9 cellular contexts compared by ENCODE assay signal in genomic region chr17:32265896-32266388, GRCh38. TPM values are rescaled to one million over a fixed set of nuclear protein-coding genes. Genes with fewer than 3 reads are reported as not detected.
DNase-seq lines count a peak whose midpoint lies in the region; ATAC-seq, FAIRE-seq and TF ChIP-seq lines count a peak whose summit lies in the region.
"Had no signal": no experiment of that assay in that cellular context is flagged by ENCODE, and none has a peak within 500 bp of the region (broad histone marks: within the 10 kb centered on the region; RNA-seq: fewer than 3 reads in every experiment).

No MANE protein-coding gene starts in this region.

- H3K4me1 Mint-ChIP-seq in activated T-helper 2 cell treated with anti-CD3 and anti-CD28 coated beads, Interferon-gamma antibody, Interleukin-2, Interleukin-4, amounts not matched to agents 10 μg/mL and 5 μg/mL and 100 μg/mL, durations not matched to agents 14 hours and 24 hours and 36 hours (ENCODE audit: low read depth): peaks cover 16% of the 10 kb centered on the region

- no peaks in the 10 kb centered on the region for H3K36me3 ChIP-seq in right atrium auricular region
- H3K36me3 ChIP-seq in bronchial epithelial cell (ENCODE audit: control insufficient read depth, insufficient read depth, low read length): no peaks in the 10 kb centered on the region
- no peaks in the 10 kb centered on the region for H3K36me3 ChIP-seq in mesodermal cell (ENCODE audit: control insufficient read depth, insufficient read depth, low read length)

- FAIRE-seq in bronchial epithelial cell (lab: Jason Lieb, UNC) (no peak), H54 (lab: Jason Lieb, UNC) (no peak)
- FAIRE-seq: D721Med had no signal

- WGBS in mesodermal cell (ENCODE audit: insufficient coverage in 2 of 2), 2 experiments: 0% methylated on average over 45 to 75 of the region's 81 CpGs

- peaks cover 76% of the 10 kb centered on the region for H3K27me3 Mint-ChIP-seq in activated T-helper 2 cell treated with anti-CD3 and anti-CD28 coated beads, Interferon-gamma antibody, Interleukin-2, Interleukin-4, amounts not matched to agents 10 μg/mL and 5 μg/mL and 100 μg/mL, durations not matched to agents 14 hours and 24 hours and 36 hours (ENCODE audit: low read depth)

- TF ChIP-seq POLR2A in H54 (IDR thresholded peaks at IDR 0.05; ENCODE audit: low read depth, low read length): no peak

- no peak for DNase-seq in right atrium auricular region (ENCODE audit: low spot score)
- no peak for DNase-seq in cardiac septum (ENCODE audit: low spot score)
- no peak for DNase-seq in bronchial epithelial cell (ENCODE audit: low read depth)
- no peak for DNase-seq in DMS153 treated with DMSO at 0.1 percent for 48 hours (lab: John Stamatoyannopoulos, UW; ENCODE audit: unreplicated experiment)
- DNase-seq in activated T-helper 2 cell treated with anti-CD3 and anti-CD28 coated beads, Interferon-gamma antibody, Interleukin-2, Interleukin-4, amounts not matched to agents 10 μg/mL and 5 μg/mL and 100 μg/mL, durations not matched to agents 14 hours and 24 hours and 36 hours (ENCODE audit: low spot score): no peak
- no peak for DNase-seq in H54 (ENCODE audit: insufficient read length, low spot score)

- H3K4me1 ChIP-seq in right atrium auricular region: peaks cover 0 to 57% of the 10 kb centered on the region in 2 donors
- peaks cover 15% of the 10 kb centered on the region for H3K4me1 ChIP-seq in mesodermal cell (ENCODE audit: control insufficient read depth, insufficient read depth, low read length, poor library complexity, severe bottlenecking)

- H3K4me3 ChIP-seq in right atrium auricular region: peak overlapping the region; percentile 67 to 78
- H3K4me3 ChIP-seq in bronchial epithelial cell (ENCODE audit: low read depth, low read length): peak overlapping the region; percentile 22
- peak overlapping the region; percentile 31 for H3K4me3 ChIP-seq in mesodermal cell (ENCODE audit: extremely low read depth, insufficient read depth, low read length, poor library complexity, severe bottlenecking)

- H3K9me3 ChIP-seq in right atrium auricular region (no peaks in the 10 kb centered on the region), mesodermal cell (ENCODE audit: control insufficient read depth, low read length) (no peaks in the 10 kb centered on the region)

- peak overlapping the region; percentile 57 to 63 for H3K27ac ChIP-seq in right atrium auricular region
- H3K27ac ChIP-seq in mesodermal cell (ENCODE audit: low read depth, low read length, severe bottlenecking): no peak overlapping the region

- TF ChIP-seq CTCF in right atrium auricular region (IDR thresholded peaks at IDR 0.05) (no peak), bronchial epithelial cell (IDR thresholded peaks at IDR 0.05; ENCODE audit: insufficient read depth, low read length, severe bottlenecking) (no peak)

- H3K4me3 Mint-ChIP-seq in activated T-helper 2 cell treated with anti-CD3 and anti-CD28 coated beads, Interferon-gamma antibody, Interleukin-2, Interleukin-4, amounts not matched to agents 10 μg/mL and 5 μg/mL and 100 μg/mL, durations not matched to agents 14 hours and 24 hours and 36 hours (ENCODE audit: low read depth): no peak overlapping the region

- H3K9me3 Mint-ChIP-seq in activated T-helper 2 cell treated with anti-CD3 and anti-CD28 coated beads, Interferon-gamma antibody, Interleukin-2, Interleukin-4, amounts not matched to agents 10 μg/mL and 5 μg/mL and 100 μg/mL, durations not matched to agents 14 hours and 24 hours and 36 hours: no peaks in the 10 kb centered on the region

- no peak for ATAC-seq in GM19452 (IDR thresholded peaks at IDR 0.05; ENCODE audit: unreplicated experiment)

- no peaks in the 10 kb centered on the region for H3K36me3 Mint-ChIP-seq in activated T-helper 2 cell treated with anti-CD3 and anti-CD28 coated beads, Interferon-gamma antibody, Interleukin-2, Interleukin-4, amounts not matched to agents 10 μg/mL and 5 μg/mL and 100 μg/mL, durations not matched to agents 14 hours and 24 hours and 36 hours (ENCODE audit: low read depth)

- no peaks in the 10 kb centered on the region for H3K27me3 ChIP-seq in right atrium auricular region
- peaks cover 47% of the 10 kb centered on the region for H3K27me3 ChIP-seq in bronchial epithelial cell (ENCODE audit: control insufficient read depth, insufficient read depth, low read length)

- no peak overlapping the region for H3K27ac Mint-ChIP-seq in activated T-helper 2 cell treated with anti-CD3 and anti-CD28 coated beads, Interferon-gamma antibody, Interleukin-2, Interleukin-4, amounts not matched to agents 10 μg/mL and 5 μg/mL and 100 μg/mL, durations not matched to agents 14 hours and 24 hours and 36 hours

- intact Hi-C loops in cardiac septum (cut with DNase I): no loop called here
- intact Hi-C loops in activated T-helper 2 cell treated with anti-CD3 and anti-CD28 coated beads, Interferon-gamma antibody, Interleukin-2, Interleukin-4, amounts not matched to agents 10 μg/mL and 5 μg/mL and 100 μg/mL, durations not matched to agents 14 hours and 24 hours and 36 hours (cut with micrococcal nuclease): loop anchor here (2.0 kb wide), 1 partner anchor 53 kb away; no protein-coding TSS in a partner anchor

RNA-seq across cellular contexts. Expression of gene RHBDL3, which starts 0.3 kb away (rescaled TPM):
- total RNA-seq in right atrium auricular region (10 to 100 TPM; 18.0 to 19.2 TPM), cardiac septum (1.0 TPM), bronchial epithelial cell (not detected in 2 replicates)
- 1.5 TPM for polyA plus RNA-seq in mesodermal cell (2013, experiment 1 of 2)
- 1.1 TPM for polyA plus RNA-seq in mesodermal cell (2013, experiment 2 of 2)
- total RNA-seq in activated T-helper 2 cell treated with anti-CD3 and anti-CD28 coated beads, Interferon-gamma antibody, Interleukin-2, Interleukin-4, amounts not matched to agents 10 μg/mL and 5 μg/mL and 100 μg/mL, durations not matched to agents 14 hours and 24 hours and 36 hours: 0.11 and 0.18 TPM in 2 replicates

Comparison
In these comparisons a context has a peak if more than half of its experiments do, and no peak if none do; other contexts are left out.
1. H3K4me3 ChIP-seq: peak in every context shown above with its lines; median percentile 72 in right atrium auricular region; 31 in mesodermal cell; 22 in bronchial epithelial cell.